ENCODE assay signal across 7 cellular contexts in the genomic region with DNA sequence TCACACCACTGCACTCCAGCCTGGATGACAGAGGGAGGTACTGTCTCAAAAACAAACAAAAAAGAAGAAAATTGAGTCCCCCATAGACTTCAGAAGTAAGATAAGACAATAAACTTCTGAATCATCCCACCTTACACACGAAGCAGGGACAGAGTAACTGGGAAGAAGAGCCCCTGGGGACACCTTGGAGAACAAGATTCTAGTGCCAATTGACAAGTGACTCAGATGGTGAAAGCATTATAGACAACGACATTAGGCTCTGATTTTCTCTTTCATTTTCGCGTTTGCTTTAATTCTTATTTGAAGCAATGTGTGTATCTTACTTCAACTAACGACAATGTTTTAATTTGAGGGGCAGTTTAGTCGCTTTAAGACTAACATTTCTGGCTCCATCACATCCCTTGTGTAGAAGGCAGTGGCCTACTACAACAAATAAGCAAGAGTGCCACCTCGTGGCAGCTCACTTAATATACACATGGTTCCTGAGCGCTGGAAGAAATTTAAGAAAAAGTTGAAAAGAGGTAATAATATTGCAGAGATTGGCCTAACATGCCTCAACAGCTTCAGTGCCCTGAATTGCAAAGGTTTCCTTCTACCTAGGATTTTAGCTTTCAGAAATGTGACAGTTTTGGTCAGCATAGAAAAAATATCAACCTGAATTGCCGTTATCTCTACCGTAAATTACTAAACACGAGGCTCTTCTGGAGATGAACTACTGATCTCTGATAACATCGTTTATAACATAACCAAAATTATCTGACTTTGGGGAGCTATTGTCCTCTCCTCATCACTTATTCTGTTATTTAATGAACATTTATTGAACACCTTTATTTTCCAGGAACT. TPM values are rescaled to one million over a fixed set of nuclear protein-coding genes. Genes with fewer than 3 reads are reported as not detected.
A peak's percentile ranks its signal among the peaks of the same experiment; 100 is the strongest.
DNase-seq lines count a peak whose midpoint lies in the region; ATAC-seq, FAIRE-seq and TF ChIP-seq lines count a peak whose summit lies in the region.

No MANE protein-coding gene starts in this region.

- no peak for TF ChIP-seq POLR2A in GM12891 (IDR thresholded peaks at IDR 0.05; ENCODE audit: low read depth, low read length)

- in situ Hi-C loops in astrocyte of the spinal cord (cut with HindIII; ENCODE audit: low sequenced_read_pairs) = no loop called here

- DNase-seq in GM12891 (ENCODE audit: insufficient read length, low spot score) (no peak), NCI-H146 treated with DMSO at 0.1 percent for 48 hours (lab: John Stamatoyannopoulos, UW; ENCODE audit: unreplicated experiment) (peak; percentile 38), T-helper 22 cell (ENCODE audit: low read depth) (peak; percentile 10), astrocyte of the spinal cord (ENCODE audit: low read depth, low spot score) (peak; percentile 72), iPS DF 4.7 (ENCODE audit: extremely low read depth, low spot score) (peak; percentile 51)
- DNase-seq in stimulated activated CD4-positive, alpha-beta T cell treated with anti-CD3 and anti-CD28 coated beads, Interleukin-12 subunit alpha, Interleukin-12 subunit beta, amount 100 ng/mL, for 24 hours (ENCODE audit: low read depth in 2 of 2) = peak; percentile 11 to 57

- no peak overlapping the region for H3K4me3 ChIP-seq in astrocyte of the spinal cord (ENCODE audit: low read depth, low read length)

- peak; percentile 82 for ATAC-seq in HG02610 (IDR thresholded peaks at IDR 0.05; ENCODE audit: unreplicated experiment)

- TF ChIP-seq CTCF in astrocyte of the spinal cord (IDR thresholded peaks at IDR 0.05; ENCODE audit: low read depth, low read length) = peak; percentile 63

- FAIRE-seq in GM12891 (lab: Jason Lieb, UNC) = peak; percentile 91

TF ChIP-seq in GM12891, 5 proteins besides CTCF, POLR2A, EP300 and RAD21:
- no peak for TF ChIP-seq PAX5 (IDR thresholded peaks at IDR 0.05; ENCODE audit: insufficient read depth, low read length, severe bottlenecking)
- no peak for TF ChIP-seq SPI1 (IDR thresholded peaks at IDR 0.05; ENCODE audit: low read depth, low read length)
- no peak for TF ChIP-seq POU2F2 (IDR thresholded peaks at IDR 0.05; ENCODE audit: low read depth, low read length)
- no peak for TF ChIP-seq POLR2AphosphoS5 (IDR thresholded peaks at IDR 0.05; ENCODE audit: low read depth, low read length)
- TF ChIP-seq TAF1 (IDR thresholded peaks at IDR 0.05; ENCODE audit: low read depth, low read length) = no peak

RNA-seq across cellular contexts. Expression of a gene that starts 36.7 kb away (rescaled TPM):
- 45.1 TPM for polyA plus RNA-seq in GM12891 (2012; ENCODE audit: low read depth, missing spikeins)
